In genomic region chr2:199195893-199196502, GRCh38 we compare ENCODE assay signal across 18 cellular contexts.
"Had no signal": no experiment of that assay in that cellular context is flagged by ENCODE, and none has a peak within 500 bp of the region (broad histone marks: within the 10 kb centered on the region; RNA-seq: fewer than 3 reads in every experiment).

No MANE protein-coding gene starts in this region.

- DNase-seq: effector memory CD4-positive, alpha-beta T cell; gastrocnemius medialis; islet precursor cell; mammary epithelial cell; naive thymus-derived CD4-positive, alpha-beta T cell; posterior cingulate gyrus; sigmoid colon; stimulated activated CD4-positive, alpha-beta T cell treated with anti-CD3 and anti-CD28 coated beads, Interleukin-2, amount 100 ng/mL, for 24 hours; stimulated activated CD4-positive, alpha-beta T cell treated with anti-CD3 and anti-CD28 coated beads, Interleukin-4, amount 100 ng/mL, for 4 hours; stimulated activated naive B cell treated with anti-CD40 and anti-IgM and Interleukin-4, amounts not matched to agents 10 μg/mL and 1 μg/mL and 100 μg/mL, for 72 hours; stimulated activated naive CD8-positive, alpha-beta T cell treated with anti-CD3 and anti-CD28 coated beads, Interleukin-15, amount 100 ng/mL, for 72 hours; testis; upper lobe of right lung had no signal

- ATAC-seq: esophagus mucosa; gastrocnemius medialis; left lobe of liver; naive thymus-derived CD4-positive, alpha-beta T cell; stimulated activated naive B cell treated with anti-CD40 and anti-IgM and Interleukin-4, amounts not matched to agents 10 μg/mL and 1 μg/mL and 100 μg/mL, for 72 hours; stimulated activated naive CD8-positive, alpha-beta T cell treated with anti-CD3 and anti-CD28 coated beads, Interleukin-15, amount 100 ng/mL, for 72 hours; upper lobe of right lung had no signal

- H3K27ac ChIP-seq: gastrocnemius medialis, sigmoid colon, skin epidermis, testis, tibial nerve, upper lobe of right lung, vagina had no signal

- H3K4me3 ChIP-seq: gastrocnemius medialis, sigmoid colon, skin epidermis, testis, tibial nerve, upper lobe of right lung, vagina had no signal

- H3K36me3 ChIP-seq: gastrocnemius medialis, sigmoid colon, tibial nerve, upper lobe of right lung, vagina had no signal

- H3K9me3 ChIP-seq: gastrocnemius medialis, sigmoid colon, testis, tibial nerve, upper lobe of right lung, vagina had no signal

- H3K4me1 ChIP-seq: gastrocnemius medialis, testis, tibial nerve, upper lobe of right lung had no signal
